Comparison of ENCODE assay signal across 26 cellular contexts in the genomic region with DNA sequence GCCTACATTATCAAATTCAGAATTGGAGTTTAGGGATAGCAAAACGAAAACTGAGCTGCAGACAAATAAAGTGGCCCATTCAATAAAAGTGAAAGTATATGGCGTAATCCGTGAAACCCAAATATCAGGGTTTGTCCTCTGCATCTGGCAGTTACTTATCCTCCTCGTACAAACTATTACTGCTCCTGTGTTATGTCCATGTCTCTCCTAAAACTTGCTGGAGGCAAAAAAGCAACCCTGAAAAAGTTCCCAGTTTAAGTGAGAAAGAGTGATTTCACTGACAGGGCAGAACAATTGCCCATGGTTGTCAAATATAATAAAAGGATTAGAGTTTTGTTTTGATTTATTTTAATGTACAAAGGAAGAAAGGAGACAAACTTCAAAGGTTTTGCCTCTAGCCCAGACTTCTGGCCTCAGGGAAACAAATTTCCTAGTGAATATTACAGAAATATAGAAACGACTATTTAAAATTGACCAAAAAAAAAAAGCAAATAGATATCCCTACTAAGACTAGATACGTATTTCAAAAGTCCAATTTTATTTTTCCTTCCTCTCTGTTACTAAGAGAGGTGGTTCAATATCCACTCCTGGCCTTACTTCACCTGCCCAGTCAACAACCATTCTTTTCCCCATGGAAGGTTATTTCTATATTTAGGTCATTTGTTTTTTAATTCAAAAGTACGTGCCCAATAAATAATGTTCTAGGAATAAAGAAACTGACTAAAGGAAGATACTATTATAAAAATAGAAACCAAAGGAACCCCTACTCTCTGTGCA.
"Had no signal": no experiment of that assay in that cellular context is flagged by ENCODE, and none has a peak within 500 bp of the region (broad histone marks: within the 10 kb centered on the region; RNA-seq: fewer than 3 reads in every experiment).

No MANE protein-coding gene starts in this region.

- ATAC-seq: lower lobe of right lung had no signal

- H3K36me3 ChIP-seq: ascending aorta, esophagus squamous epithelium, lower lobe of right lung, tibial nerve, vagina had no signal

- H3K4me3 ChIP-seq: ascending aorta, lower lobe of right lung, tibial nerve, vagina had no signal

- H3K27me3 ChIP-seq: ascending aorta, esophagus squamous epithelium, tibial nerve, vagina had no signal

- H3K27me3 Mint-ChIP-seq: dendritic cell treated with granulocyte-macrophage colony-stimulating factor and Interleukin-4, amounts not matched to agents 40 ng/mL and 50 ng/mL, for 4 days had no signal

- H3K4me3 Mint-ChIP-seq: dendritic cell treated with granulocyte-macrophage colony-stimulating factor and Interleukin-4, amounts not matched to agents 40 ng/mL and 50 ng/mL, for 4 days; nephron progenitor cell had no signal

- H3K9me3 Mint-ChIP-seq: dendritic cell treated with granulocyte-macrophage colony-stimulating factor and Interleukin-4, amounts not matched to agents 40 ng/mL and 50 ng/mL, for 4 days had no signal

- FAIRE-seq: kidney had no signal

- H3K27ac Mint-ChIP-seq: dendritic cell treated with granulocyte-macrophage colony-stimulating factor and Interleukin-4, amounts not matched to agents 40 ng/mL and 50 ng/mL, for 4 days; nephron progenitor cell had no signal

- DNase-seq: activated CD4-positive, alpha-beta T cell treated with anti-CD3 and anti-CD28 coated beads, Interleukin-2, amount 50 U/mL, for 1 hour; activated CD4-positive, CD25-positive, alpha-beta regulatory T cell treated with anti-CD3 and anti-CD28 coated beads, Interleukin-2, amount 50 U/mL, for 72 hours; activated CD8-positive, alpha-beta memory T cell treated with anti-CD3 and anti-CD28 coated beads for 24 hours; activated CD8-positive, alpha-beta memory T cell treated with anti-CD3 and anti-CD28 coated beads, Interleukin-2, amount 50 U/mL, for 48 hours; activated effector memory CD4-positive, alpha-beta T cell treated with anti-CD3 and anti-CD28 coated beads, Interleukin-2, amount 50 U/mL, for 16 hours; activated naive CD4-positive, alpha-beta T cell treated with anti-CD3 and anti-CD28 coated beads, Interleukin-2, amount 50 U/mL, for 16 hours; activated T-cell treated with anti-CD3 and anti-CD28 coated beads, Interleukin-2, amount 50 U/mL, for 48 hours; cerebellar nuclear complex; effector memory CD4-positive, alpha-beta T cell; esophagus squamous epithelium; hypothalamus; kidney; lower lobe of right lung; midbrain; nephron progenitor cell; nucleus accumbens; stimulated activated CD4-positive, alpha-beta T cell treated with anti-CD3 and anti-CD28 coated beads, Interleukin-2, amount 100 ng/mL, for 24 hours; stimulated activated naive CD4-positive, alpha-beta T cell treated with Interleukin-2 at 50 U/mL for 16 hours; substantia nigra; SW 1271; T-helper 2 cell had no signal

- H3K27ac ChIP-seq: ascending aorta, lower lobe of right lung, vagina, VCaP had no signal
